In the genomic region with DNA sequence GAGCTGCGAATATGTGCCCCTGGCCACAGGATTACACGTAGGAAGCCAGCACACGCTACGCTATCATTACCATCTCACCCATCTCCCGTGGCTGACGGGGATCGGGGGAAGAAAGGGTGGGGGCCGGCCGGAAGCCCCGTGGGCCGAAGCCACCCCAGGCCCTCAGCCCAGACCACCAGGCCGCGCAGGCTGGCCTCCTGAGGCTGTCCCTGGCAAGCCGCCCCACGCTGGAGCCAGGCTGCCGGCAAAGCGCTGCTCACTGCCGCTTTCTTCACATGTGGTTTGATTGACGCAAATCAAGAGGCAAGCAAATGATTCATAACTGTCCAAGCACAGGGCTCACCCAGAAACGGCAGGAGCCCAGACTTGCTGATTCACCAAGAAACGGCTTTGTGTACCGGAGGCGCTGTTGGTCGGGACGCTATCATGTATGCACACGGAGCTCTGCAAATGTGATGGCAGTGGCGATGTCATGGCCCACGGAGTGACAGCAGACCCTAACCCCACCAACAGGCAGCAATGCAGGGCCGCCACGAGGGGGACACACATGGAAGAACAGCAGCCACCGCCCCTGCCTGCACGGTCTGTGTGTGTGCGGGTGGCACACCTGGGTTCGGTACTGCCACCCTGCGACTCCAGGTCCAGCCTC, we compare ENCODE assay signal across 8 cellular contexts.
A peak's percentile ranks its signal among the peaks of the same experiment; 100 is the strongest.
DNase-seq lines count a peak whose midpoint lies in the region; ATAC-seq and TF ChIP-seq lines count a peak whose summit lies in the region.

No MANE protein-coding gene starts in this region.

- H3K9me3 ChIP-seq in MG63, result no peaks in the 10 kb centered on the region

- H3K9me3 Mint-ChIP-seq in mesothelial cell of epicardium, result no peaks in the 10 kb centered on the region

- no peak overlapping the region for H3K4me3 Mint-ChIP-seq in mesothelial cell of epicardium

- H3K27me3 Mint-ChIP-seq in mesothelial cell of epicardium (ENCODE audit: low read depth), result no peaks in the 10 kb centered on the region

- H3K4me1 Mint-ChIP-seq in mesothelial cell of epicardium, result peaks cover 26% of the 10 kb centered on the region

- no peaks in the 10 kb centered on the region; the same call in 1 of the 2 replicates for H3K36me3 ChIP-seq in MG63

- ATAC-seq in GM19452 (IDR thresholded peaks at IDR 0.05; ENCODE audit: unreplicated experiment), result no peak

- TF ChIP-seq CTCF in GM12873 (IDR thresholded peaks at IDR 0.05; ENCODE audit: insufficient read depth, low read depth, low read length, missing control alignments) (peak; percentile 19), mesothelial cell of epicardium (IDR thresholded peaks at IDR 0.05; ENCODE audit: unreplicated experiment) (no peak)

- peak overlapping the region; percentile 67 for H3K27ac Mint-ChIP-seq in mesothelial cell of epicardium

- H3K27me3 ChIP-seq in MG63, result no peaks in the 10 kb centered on the region

- DNase-seq in MG63 (peak; percentile 95), dedifferentiated amniotic fluid mesenchymal stem cell (ENCODE audit: extremely low spot score) (peak; percentile 95), mesothelial cell of epicardium (ENCODE audit: low spot score in 2 of 2, unreplicated experiment in 2 of 2) (no peak), NCI-H69 (lab: John Stamatoyannopoulos, UW) (no peak)
- peak; percentile 72 to 83 for DNase-seq in activated CD4-positive, alpha-beta T cell treated with anti-CD3 and anti-CD28 coated beads, Interleukin-2, amount 50 U/mL, for 48 hours
- peak; percentile 68 to 75 for DNase-seq in stimulated activated CD8-positive, alpha-beta memory T cell treated with anti-CD3 and anti-CD28 coated beads, Interleukin-15, amount 100 ng/mL, for 48 hours (ENCODE audit: low read depth in 2 of 2)

- no peaks in the 10 kb centered on the region for H3K36me3 Mint-ChIP-seq in mesothelial cell of epicardium

- H3K4me3 ChIP-seq in MG63, result peak overlapping the region; percentile 23

Comparison
In these comparisons a context has a peak if more than half of its experiments do, and no peak if none do; other contexts are left out.
1. DNase-seq: peak in MG63 (single experiment), activated CD4-positive, alpha-beta T cell treated with anti-CD3 and anti-CD28 coated beads, Interleukin-2, amount 50 U/mL, for 48 hours (2 of 2), dedifferentiated amniotic fluid mesenchymal stem cell (single experiment) and stimulated activated CD8-positive, alpha-beta memory T cell treated with anti-CD3 and anti-CD28 coated beads, Interleukin-15, amount 100 ng/mL, for 48 hours (2 of 2); none in mesothelial cell of epicardium (0 of 2) and NCI-H69 (single experiment).